ENCODE assay signal across 8 cellular contexts in genomic region chr7:121395961-121396757, GRCh38. TPM values are rescaled to one million over a fixed set of nuclear protein-coding genes. Genes with fewer than 3 reads are reported as not detected.
DNase-seq lines count a peak whose midpoint lies in the region; ATAC-seq and TF ChIP-seq lines count a peak whose summit lies in the region.

FAM3C (minus strand) TSS chr7:121396308; CDS start chr7:121382969, 13,339 bp downstream.

- CTCF ChIA-PET in IMR-90 (lab: Yijun Ruan, JAX), result interaction anchor here (0.9 to 2.3 kb wide), 16 partner anchors 9 to 151 kb away, joined by 4 to 11 read pairs (median 6); no protein-coding TSS in a partner anchor

- no TSS peak for BruUV-seq in IMR-90 (replicated peaks; lab: Mats Ljungman, UMichigan)

- no peak; the same call in 1 of the 2 replicates for TF ChIP-seq RAD21 in IMR-90 (IDR thresholded peaks at IDR 0.05; ENCODE audit: low read length)

- peak within 1 kb of the TSS; percentile 78 for H2BK120ac ChIP-seq in IMR-90 (ENCODE audit: low read depth, low read length)

- H4K20me1 ChIP-seq in IMR-90 (ENCODE audit: insufficient read depth, low read length), result peaks cover 11% of the 10 kb centered on the region; the same call in 1 of the 2 replicates

- H3K27me3 Mint-ChIP-seq in activated T-cell treated with anti-CD3 and anti-CD28 coated beads, Interleukin-2, amount 50 U/mL, for 24 hours, result no peaks in the 10 kb centered on the region

- H3K23ac ChIP-seq in IMR-90 (ENCODE audit: low read depth, low read length), result peak within 1 kb of the TSS; percentile 100

- H3K14ac ChIP-seq in IMR-90 (replicated peaks; ENCODE audit: low read depth, low read length), result peak within 1 kb of the TSS; percentile 98

- peak; percentile 95 for TF ChIP-seq POLR2A in IMR-90 (IDR thresholded peaks at IDR 0.05; ENCODE audit: low read depth, low read length)

- H3K9me3 Mint-ChIP-seq in activated T-cell treated with anti-CD3 and anti-CD28 coated beads, Interleukin-2, amount 50 U/mL, for 24 hours, result peaks cover 2% of the 10 kb centered on the region

- H3K9ac ChIP-seq in IMR-90 (ENCODE audit: low read depth, low read length), result peak within 1 kb of the TSS; percentile 100

- peak within 1 kb of the TSS; percentile 80 for H2BK5ac ChIP-seq in IMR-90 (ENCODE audit: low read depth, low read length, poor library complexity, severe bottlenecking)

- H2BK15ac ChIP-seq in IMR-90 (ENCODE audit: low read depth, low read length), result peak within 1 kb of the TSS; percentile 92; the same call in 2 of the 3 replicates

- no peaks in the 10 kb centered on the region for H3K9me1 ChIP-seq in IMR-90 (ENCODE audit: insufficient read depth, low read length)

- intact Hi-C loops in IMR-90 (cut with micrococcal nuclease), result loop anchor here (1.0 kb wide), 1 partner anchor 151 kb away; no protein-coding TSS in a partner anchor

- peak within 1 kb of the TSS; percentile 95 for H3K18ac ChIP-seq in IMR-90 (ENCODE audit: low read depth, low read length)

- H3K4ac ChIP-seq in IMR-90 (ENCODE audit: low read depth, low read length), result peak within 1 kb of the TSS; percentile 91

- peak within 1 kb of the TSS; percentile 96 for H3K27ac Mint-ChIP-seq in activated T-cell treated with anti-CD3 and anti-CD28 coated beads, Interleukin-2, amount 50 U/mL, for 24 hours

- H3K56ac ChIP-seq in IMR-90 (ENCODE audit: extremely low read depth, insufficient read depth, low read length), result peak within 1 kb of the TSS; percentile 88

- H4K91ac ChIP-seq in IMR-90 (ENCODE audit: insufficient read depth, low read depth, low read length), result peak within 1 kb of the TSS; percentile 78

- POLR2A ChIA-PET in IMR-90 (lab: Charles Lee; ENCODE audit: unreplicated experiment), result no interaction called here

- peak; percentile 98 for TF ChIP-seq CTCF in IMR-90 (conservative IDR thresholded peaks at IDR 0.05; ENCODE audit: low read depth, low read length)

- H2BK20ac ChIP-seq in IMR-90 (ENCODE audit: low read depth, low read length), result peak within 1 kb of the TSS; percentile 22; the same call in 1 of the 2 replicates

- H4K8ac ChIP-seq in IMR-90 (ENCODE audit: low read depth in 2 of 2, low read length in 2 of 2), result peak within 1 kb of the TSS; percentile 93 to 95

- in situ Hi-C loops in IMR-90 (cut with MboI; ENCODE audit: low sequenced_read_pairs), result no loop called here

- whole genome bisulfite sequencing in IMR-90 (ENCODE audit: extremely low coverage in 2 of 2, insufficient read length in 1 of 2), 2 experiments, result 0% methylated on average over 25 of the region's 85 CpGs; no CpG with 5 or more reads in 1 of the 2 experiments

- H3K4me3 ChIP-seq in IMR-90 (ENCODE audit: insufficient read depth, low read depth, low read length) (peak within 1 kb of the TSS; percentile 83), muscle layer of duodenum (ENCODE audit: low read depth in 1 of 2, low read length in 2 of 2) (peak within 1 kb of the TSS; percentile 82 to 85)

- peaks cover 38% of the 10 kb centered on the region for H3K4me1 Mint-ChIP-seq in activated T-cell treated with anti-CD3 and anti-CD28 coated beads, Interleukin-2, amount 50 U/mL, for 24 hours (ENCODE audit: low read depth)

- peak within 1 kb of the TSS; percentile 100 for H3K4me2 ChIP-seq in IMR-90 (ENCODE audit: low read depth, low read length)

- H3K36me3 Mint-ChIP-seq in activated T-cell treated with anti-CD3 and anti-CD28 coated beads, Interleukin-2, amount 50 U/mL, for 24 hours (ENCODE audit: low read depth), result peaks cover 33% of the 10 kb centered on the region

- H3K9me3 ChIP-seq in IMR-90 (ENCODE audit: control insufficient read depth, insufficient read depth, low read length), result no peaks in the 10 kb centered on the region
- H3K9me3 ChIP-seq in muscle layer of duodenum (ENCODE audit: control insufficient read depth in 1 of 2, low read length in 2 of 2), result no peaks in the 10 kb centered on the region

- ATAC-seq in GM21528 (IDR thresholded peaks at IDR 0.05; ENCODE audit: low FRiP score, unreplicated experiment) (peak; percentile 82), IMR-90 (ENCODE audit: low read depth) (peak; percentile 99), esophagus mucosa (peak; percentile 99)

- H3K4me1 ChIP-seq in IMR-90 (ENCODE audit: control insufficient read depth, insufficient read depth, low read length) (no peaks in the 10 kb centered on the region), muscle layer of duodenum (ENCODE audit: control insufficient read depth in 1 of 2, insufficient read depth in 2 of 2, low read length in 2 of 2) (peaks cover 3 to 10% of the 10 kb centered on the region in 2 donors)

- peak within 1 kb of the TSS; percentile 97 for H2AFZ ChIP-seq in IMR-90 (replicated peaks; ENCODE audit: low read length, poor library complexity)

- 0 out of 2 replicates have a peak within 1 kb of the TSS, but pooled peaks have one; percentile 64 for H2AK5ac ChIP-seq in IMR-90 (ENCODE audit: low read depth, low read length)

- dilution Hi-C loops in IMR-90 (cut with HindIII; ENCODE audit: low sequenced_read_pairs, unreplicated experiment), result no loop called here

- H3K36me3 ChIP-seq in IMR-90 (ENCODE audit: control insufficient read depth, insufficient read depth, low read length) (peaks cover 3% of the 10 kb centered on the region), muscle layer of duodenum (ENCODE audit: control insufficient read depth in 1 of 2, insufficient read depth in 2 of 2, low read length in 2 of 2) (no peaks in the 10 kb centered on the region)

- H3K27ac ChIP-seq in IMR-90 (ENCODE audit: insufficient read depth, low read length) (peak within 1 kb of the TSS; percentile 79), muscle layer of duodenum (ENCODE audit: low read length) (peak within 1 kb of the TSS; percentile 83)

- no peaks in the 10 kb centered on the region for H3K27me3 ChIP-seq in IMR-90 (ENCODE audit: control insufficient read depth, insufficient read depth, low read length)
- H3K27me3 ChIP-seq in muscle layer of duodenum (ENCODE audit: low read depth, low read length), result no peaks in the 10 kb centered on the region

- peak; percentile 85 for DNase-seq in DMS153 treated with DMSO at 0.1 percent for 48 hours (lab: John Stamatoyannopoulos, UW; ENCODE audit: unreplicated experiment)
- peak; percentile 88 for DNase-seq in IMR-90
- peak; percentile 76 for DNase-seq in OCI-M2 (lab: John Stamatoyannopoulos, UW; ENCODE audit: unreplicated experiment)
- peak; percentile 94 for DNase-seq in activated T-cell treated with anti-CD3 and anti-CD28 coated beads, Interleukin-2, amount 50 U/mL, for 24 hours
- peak; percentile 67 to 87 for DNase-seq in stimulated activated CD8-positive, alpha-beta memory T cell treated with anti-CD3 and anti-CD28 coated beads, Interleukin-7, amount 100 ng/mL, for 4 hours (ENCODE audit: low read depth in 2 of 2)

- H3K4me3 Mint-ChIP-seq in activated T-cell treated with anti-CD3 and anti-CD28 coated beads, Interleukin-2, amount 50 U/mL, for 24 hours, result peak within 1 kb of the TSS; percentile 89

- peak within 1 kb of the TSS; percentile 97 for H4K5ac ChIP-seq in IMR-90 (ENCODE audit: low read depth, low read length)

- H2AK9ac ChIP-seq in IMR-90 (replicated peaks; ENCODE audit: low read depth, low read length, poor library complexity), result peak within 1 kb of the TSS; percentile 52

- H3K79me1 ChIP-seq in IMR-90 (ENCODE audit: low read depth in 1 of 2, low read length in 2 of 2), result peaks cover 11 to 30% of the 10 kb centered on the region in 2 experiments

TF ChIP-seq in IMR-90, 13 proteins besides CTCF, POLR2A, EP300 and RAD21:
- TF ChIP-seq CEBPB (IDR thresholded peaks at IDR 0.05; ENCODE audit: low read depth, low read length) (peak; percentile 11; the same call in 1 of the 2 replicates), RFX5 (IDR thresholded peaks at IDR 0.05; ENCODE audit: low read depth, low read length) (no peak), SMC3 (IDR thresholded peaks at IDR 0.05; ENCODE audit: low read depth, low read length) (no peak), CHD1 (IDR thresholded peaks at IDR 0.05; ENCODE audit: low read depth, low read length) (no peak), RCOR1 (IDR thresholded peaks at IDR 0.05; ENCODE audit: insufficient replicate concordance, low read length) (peak; percentile 6), NFE2L2 (IDR thresholded peaks at IDR 0.05; ENCODE audit: low read depth, low read length) (no peak), MXI1 (IDR thresholded peaks at IDR 0.05; ENCODE audit: borderline replicate concordance, low read depth, low read length) (peak; percentile 94), FOS (IDR thresholded peaks at IDR 0.05; ENCODE audit: low read depth, low read length) (no peak), MAFK (IDR thresholded peaks at IDR 0.05; ENCODE audit: low read depth, low read length) (no peak), MAZ (IDR thresholded peaks at IDR 0.05; ENCODE audit: borderline replicate concordance, low read depth, low read length) (peak; percentile 94; the same call in 1 of the 2 replicates), BHLHE40 (IDR thresholded peaks at IDR 0.05; ENCODE audit: low read depth, low read length) (no peak)
- TF ChIP-seq, protein P1, sequence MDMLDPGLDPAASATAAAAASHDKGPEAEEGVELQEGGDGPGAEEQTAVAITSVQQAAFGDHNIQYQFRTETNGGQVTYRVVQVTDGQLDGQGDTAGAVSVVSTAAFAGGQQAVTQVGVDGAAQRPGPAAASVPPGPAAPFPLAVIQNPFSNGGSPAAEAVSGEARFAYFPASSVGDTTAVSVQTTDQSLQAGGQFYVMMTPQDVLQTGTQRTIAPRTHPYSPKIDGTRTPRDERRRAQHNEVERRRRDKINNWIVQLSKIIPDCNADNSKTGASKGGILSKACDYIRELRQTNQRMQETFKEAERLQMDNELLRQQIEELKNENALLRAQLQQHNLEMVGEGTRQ (IDR thresholded peaks at IDR 0.05; ENCODE audit: low read depth, low read length), result peak; percentile 75
- TF ChIP-seq, protein P2, sequence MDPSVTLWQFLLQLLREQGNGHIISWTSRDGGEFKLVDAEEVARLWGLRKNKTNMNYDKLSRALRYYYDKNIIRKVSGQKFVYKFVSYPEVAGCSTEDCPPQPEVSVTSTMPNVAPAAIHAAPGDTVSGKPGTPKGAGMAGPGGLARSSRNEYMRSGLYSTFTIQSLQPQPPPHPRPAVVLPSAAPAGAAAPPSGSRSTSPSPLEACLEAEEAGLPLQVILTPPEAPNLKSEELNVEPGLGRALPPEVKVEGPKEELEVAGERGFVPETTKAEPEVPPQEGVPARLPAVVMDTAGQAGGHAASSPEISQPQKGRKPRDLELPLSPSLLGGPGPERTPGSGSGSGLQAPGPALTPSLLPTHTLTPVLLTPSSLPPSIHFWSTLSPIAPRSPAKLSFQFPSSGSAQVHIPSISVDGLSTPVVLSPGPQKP (IDR thresholded peaks at IDR 0.05; ENCODE audit: borderline replicate concordance, low read depth, low read length), result no peak
TF ChIP-seq in IMR-90: peak in this region for 5.

RNA-seq across cellular contexts. Expression of gene FAM3C, which starts in this region (rescaled TPM):
- 11.5 and 35.0 TPM in 2 replicates for total RNA-seq in IMR-90 (2012; rRNA removed)
- 33.9 and 45.8 TPM in 2 replicates for polyA plus RNA-seq in IMR-90 (2012; rRNA removed)
- 10.7 and 13.2 TPM in 2 replicates for polyA plus RNA-seq in IMR-90 (2012; cell fraction: cytosol; rRNA removed)
- 2.5 and 27.8 TPM in 2 replicates for polyA plus RNA-seq in IMR-90 (2012; cell fraction: nucleus; rRNA removed; ENCODE audit: low replicate concordance)
- total RNA-seq in esophagus mucosa, result 36.7 TPM

Comparison
In these comparisons a context has a peak if more than half of its experiments do, and no peak if none do; other contexts are left out.
1. Peak in every context shown above with its lines: DNase-seq, ATAC-seq, H3K4me3 ChIP-seq and H3K27ac ChIP-seq.